In genomic region chr18:36456622-36457021, GRCh38 we compare ENCODE assay signal across 16 cellular contexts.
DNase-seq lines count a peak whose midpoint lies in the region; ATAC-seq and TF ChIP-seq lines count a peak whose summit lies in the region.
"Had no signal": no experiment of that assay in that cellular context is flagged by ENCODE, and none has a peak within 500 bp of the region (broad histone marks: within the 10 kb centered on the region; RNA-seq: fewer than 3 reads in every experiment).

No MANE protein-coding gene starts in this region.

- no peak overlapping the region for H3K4me3 Mint-ChIP-seq in stimulated activated effector memory CD8-positive, alpha-beta T cell treated with anti-CD3 and anti-CD28 coated beads, Interleukin-12 subunit alpha, Interleukin-12 subunit beta, amount 100 ng/mL, for 72 hours
- H3K4me3 Mint-ChIP-seq in naive thymus-derived CD8-positive, alpha-beta T cell: no peak overlapping the region
- H3K4me3 Mint-ChIP-seq: CD4-positive, alpha-beta memory T cell had no signal

- H3K4me3 ChIP-seq in right atrium auricular region: no peak overlapping the region
- no peak overlapping the region for H3K4me3 ChIP-seq in epithelial cell of esophagus (ENCODE audit: low read length)
- H3K4me3 ChIP-seq: A549, GM23248 had no signal

- ATAC-seq in stimulated activated effector memory CD8-positive, alpha-beta T cell treated with anti-CD3 and anti-CD28 coated beads, Interleukin-12 subunit alpha, Interleukin-12 subunit beta, amount 100 ng/mL, for 72 hours: peak; percentile 52
- no peak for ATAC-seq in HG03025 (IDR thresholded peaks at IDR 0.05; ENCODE audit: low FRiP score, unreplicated experiment)
- ATAC-seq in naive thymus-derived CD8-positive, alpha-beta T cell: no peak
- ATAC-seq: A549, HepG2 had no signal

- no peak for DNase-seq in right atrium auricular region (ENCODE audit: low spot score)
- no peak for DNase-seq in cardiac septum (ENCODE audit: low spot score)
- peak; percentile 44 for DNase-seq in epithelial cell of esophagus (ENCODE audit: low read depth)
- peak; percentile 43 for DNase-seq in kidney tubule cell (ENCODE audit: low spot score)
- no peak for DNase-seq in stimulated activated effector memory CD8-positive, alpha-beta T cell treated with anti-CD3 and anti-CD28 coated beads, Interleukin-12 subunit alpha, Interleukin-12 subunit beta, amount 100 ng/mL, for 72 hours (ENCODE audit: low spot score in 2 of 2)
- DNase-seq in naive thymus-derived CD8-positive, alpha-beta T cell: no peak
- DNase-seq: BE2C; CD4-positive, alpha-beta memory T cell; DMS79 treated with DMSO at 0.1 percent for 48 hours; GDM1; GM23248; H7 had no signal

- H3K27me3 Mint-ChIP-seq in naive thymus-derived CD8-positive, alpha-beta T cell: peaks cover 0 to 17% (median 4%) of the 10 kb centered on the region in 5 donors

- no peaks in the 10 kb centered on the region for H3K36me3 Mint-ChIP-seq in stimulated activated effector memory CD8-positive, alpha-beta T cell treated with anti-CD3 and anti-CD28 coated beads, Interleukin-12 subunit alpha, Interleukin-12 subunit beta, amount 100 ng/mL, for 72 hours
- no peaks in the 10 kb centered on the region for H3K36me3 Mint-ChIP-seq in naive thymus-derived CD8-positive, alpha-beta T cell
- H3K36me3 Mint-ChIP-seq: CD4-positive, alpha-beta memory T cell had no signal

- H3K27ac Mint-ChIP-seq in stimulated activated effector memory CD8-positive, alpha-beta T cell treated with anti-CD3 and anti-CD28 coated beads, Interleukin-12 subunit alpha, Interleukin-12 subunit beta, amount 100 ng/mL, for 72 hours: no peak overlapping the region
- no peak overlapping the region for H3K27ac Mint-ChIP-seq in naive thymus-derived CD8-positive, alpha-beta T cell

- no peaks in the 10 kb centered on the region for H3K9me3 ChIP-seq in right atrium auricular region
- H3K9me3 ChIP-seq: A549, BE2C had no signal

- POLR2A ChIA-PET in naive thymus-derived CD8-positive, alpha-beta T cell (lab: Charles Lee): no interaction called here

- peaks cover 0 to 27% of the 10 kb centered on the region in 2 donors for H3K4me1 ChIP-seq in right atrium auricular region
- H3K4me1 ChIP-seq: BE2C had no signal

- no peaks in the 10 kb centered on the region for H3K27me3 ChIP-seq in right atrium auricular region
- H3K27me3 ChIP-seq: BE2C had no signal

- H3K36me3 ChIP-seq in right atrium auricular region: no peaks in the 10 kb centered on the region
- H3K36me3 ChIP-seq: BE2C had no signal

- TF ChIP-seq CTCF in right atrium auricular region (IDR thresholded peaks at IDR 0.05): no peak
- TF ChIP-seq CTCF in epithelial cell of esophagus (IDR thresholded peaks at IDR 0.05; ENCODE audit: insufficient read depth, low read depth, low read length, missing control alignments): no peak

- intact Hi-C loops in cardiac septum (cut with DNase I): loop anchor here (5.0 kb wide), 1 partner anchor 34 kb away; no protein-coding TSS in a partner anchor

- H3K4me1 Mint-ChIP-seq in stimulated activated effector memory CD8-positive, alpha-beta T cell treated with anti-CD3 and anti-CD28 coated beads, Interleukin-12 subunit alpha, Interleukin-12 subunit beta, amount 100 ng/mL, for 72 hours: no peaks in the 10 kb centered on the region
- H3K4me1 Mint-ChIP-seq in naive thymus-derived CD8-positive, alpha-beta T cell: no peaks in the 10 kb centered on the region
- H3K4me1 Mint-ChIP-seq: CD4-positive, alpha-beta memory T cell had no signal

- no peaks in the 10 kb centered on the region for H3K9me3 Mint-ChIP-seq in stimulated activated effector memory CD8-positive, alpha-beta T cell treated with anti-CD3 and anti-CD28 coated beads, Interleukin-12 subunit alpha, Interleukin-12 subunit beta, amount 100 ng/mL, for 72 hours
- no peaks in the 10 kb centered on the region for H3K9me3 Mint-ChIP-seq in naive thymus-derived CD8-positive, alpha-beta T cell
- H3K9me3 Mint-ChIP-seq: CD4-positive, alpha-beta memory T cell had no signal

- peak overlapping the region; percentile 70 to 91 for H3K27ac ChIP-seq in right atrium auricular region
- H3K27ac ChIP-seq: A549, C4-2B, GM23248 had no signal

Comparison
In these comparisons a context has a peak if more than half of its experiments do, and no peak if none do; other contexts are left out.
1. DNase-seq: peak in epithelial cell of esophagus (single experiment) and kidney tubule cell (single experiment); none in right atrium auricular region (single experiment), cardiac septum (single experiment), stimulated activated effector memory CD8-positive, alpha-beta T cell treated with anti-CD3 and anti-CD28 coated beads, Interleukin-12 subunit alpha, Interleukin-12 subunit beta, amount 100 ng/mL, for 72 hours (0 of 2) and naive thymus-derived CD8-positive, alpha-beta T cell (0 of 10).